Comparison of ENCODE assay signal across 33 cellular contexts in the genomic region with DNA sequence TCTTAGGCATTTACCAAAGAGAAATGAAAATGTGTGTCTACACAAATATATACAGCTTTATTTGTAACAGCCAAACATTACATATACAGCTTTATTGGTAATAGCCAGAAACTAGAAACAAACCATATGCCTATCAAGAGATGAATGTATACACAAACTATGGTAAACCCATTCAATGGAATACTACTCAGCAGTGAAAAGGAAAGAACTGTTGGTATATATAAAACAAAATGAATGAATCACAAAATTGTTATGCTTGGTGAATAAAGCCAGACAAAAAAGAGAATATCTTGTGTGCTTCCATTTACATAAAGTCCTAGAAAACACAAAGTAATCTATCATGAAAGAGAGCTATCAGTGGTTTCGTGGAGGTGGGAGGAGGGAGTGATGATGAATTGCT.
DNase-seq lines count a peak whose midpoint lies in the region; ATAC-seq, FAIRE-seq and TF ChIP-seq lines count a peak whose summit lies in the region.
"Had no signal": no experiment of that assay in that cellular context is flagged by ENCODE, and none has a peak within 500 bp of the region (broad histone marks: within the 10 kb centered on the region; RNA-seq: fewer than 3 reads in every experiment).

No MANE protein-coding gene starts in this region.

- no peak overlapping the region for H3K4ac ChIP-seq in H1 (replicated peaks; ENCODE audit: insufficient read length, low read depth, low read length)

- H3K14ac ChIP-seq in H1 (ENCODE audit: insufficient read length): no peak overlapping the region

- H4K20me1 ChIP-seq in SK-N-SH (ENCODE audit: insufficient read depth) (no peaks in the 10 kb centered on the region), H1 (replicated peaks in 1 of 2; ENCODE audit: control insufficient read depth in 1 of 2, insufficient read depth in 2 of 2, low read length in 2 of 2) (no peaks in the 10 kb centered on the region), osteoblast (ENCODE audit: insufficient read depth, low read length) (no peaks in the 10 kb centered on the region)
- H4K20me1 ChIP-seq: BLaER1; BLaER1 treated with 17β-estradiol and CSF1 and Interleukin-3, amounts not matched to agents 10 nM and 100 nM had no signal

- 0 out of 2 replicates have a peak, but pooled peaks cover 3% of the 10 kb centered on the region for H3K23me2 ChIP-seq in H1 (ENCODE audit: low read depth, low read length)

- H3K27ac ChIP-seq in SK-N-SH (ENCODE audit: low read depth in 2 of 2, low read length in 1 of 2): no peak overlapping the region
- H3K27ac ChIP-seq in HEK293 (ENCODE audit: extremely low read depth, low read depth, low read length): no peak overlapping the region
- H3K27ac ChIP-seq in H1 (ENCODE audit: low read depth, low read length): no peak overlapping the region
- H3K27ac ChIP-seq in osteoblast (ENCODE audit: low read depth, low read length): no peak overlapping the region
- H3K27ac ChIP-seq: 22Rv1; A549; BLaER1; BLaER1 treated with 17β-estradiol and CSF1 and Interleukin-3, amounts not matched to agents 10 nM and 100 nM; C4-2B had no signal

- H3K4me2 ChIP-seq in SK-N-SH (no peak overlapping the region), H1 (ENCODE audit: insufficient read depth in 1 of 2, low read depth in 2 of 2, low read length in 2 of 2) (no peak overlapping the region), osteoblast (ENCODE audit: insufficient read depth, low read length) (no peak overlapping the region)
- H3K4me2 ChIP-seq: A549; BLaER1; BLaER1 treated with 17β-estradiol and CSF1 and Interleukin-3, amounts not matched to agents 10 nM and 100 nM had no signal

- H3K4me3 ChIP-seq in SK-N-SH (ENCODE audit: low read depth in 2 of 2, low read length in 1 of 2): no peak overlapping the region
- no peak overlapping the region for H3K4me3 ChIP-seq in HEK293 (ENCODE audit: low read depth, low read length)
- H3K4me3 ChIP-seq in H1 (ENCODE audit: extremely low read depth in 1 of 4, insufficient read depth in 2 of 4, low read depth in 3 of 4, low read length in 4 of 4): no peak overlapping the region
- no peak overlapping the region for H3K4me3 ChIP-seq in osteoblast (ENCODE audit: insufficient read depth, low read length)
- H3K4me3 ChIP-seq: A549; BLaER1; BLaER1 treated with 17β-estradiol and CSF1 and Interleukin-3, amounts not matched to agents 10 nM and 100 nM had no signal

- no peak for FAIRE-seq in H1 (lab: Jason Lieb, UNC)
- FAIRE-seq: A204.1, A549, D721Med had no signal

- TF ChIP-seq CTCF in SK-N-SH (IDR thresholded peaks at IDR 0.05) (no peak), HEK293 (tag by site-specific recombination; IDR thresholded peaks at IDR 0.05) (no peak), H1 (IDR thresholded peaks at IDR 0.05; ENCODE audit: control extremely low read depth in 1 of 3, insufficient read depth in 1 of 3, low read depth in 1 of 3, low read length in 3 of 3) (no peak), osteoblast (IDR thresholded peaks at IDR 0.05; ENCODE audit: extremely low read depth, low read depth, low read length) (no peak)

- H3K36me3 ChIP-seq in SK-N-SH (replicated peaks in 1 of 2; ENCODE audit: control insufficient read depth in 1 of 2, insufficient read depth in 2 of 2, low read length in 1 of 2) (no peaks in the 10 kb centered on the region), HEK293 (ENCODE audit: control insufficient read depth in 2 of 2, insufficient read depth in 1 of 2, low read length in 2 of 2) (no peaks in the 10 kb centered on the region), H1 (ENCODE audit: control insufficient read depth in 2 of 4, insufficient read depth in 4 of 4, low read length in 3 of 4) (no peaks in the 10 kb centered on the region), osteoblast (ENCODE audit: insufficient read depth, low read length) (no peaks in the 10 kb centered on the region)
- H3K36me3 ChIP-seq: BE2C; BLaER1; BLaER1 treated with 17β-estradiol and CSF1 and Interleukin-3, amounts not matched to agents 10 nM and 100 nM had no signal

- H4K5ac ChIP-seq in H1 (ENCODE audit: insufficient read length, low read depth, low read length): no peak overlapping the region

- H3K18ac ChIP-seq in H1 (ENCODE audit: extremely low read depth, low read length): no peak overlapping the region

- POLR2A ChIA-PET in SK-N-SH (lab: Yijun Ruan, JAX): no interaction called here
- POLR2A ChIA-PET in HEK293 (lab: Yijun Ruan, JAX): no interaction called here
- POLR2A ChIA-PET in H1 (lab: Charles Lee; ENCODE audit: partially characterized antibody): no interaction called here

- no peaks in the 10 kb centered on the region for H3F3A ChIP-seq in SK-N-SH (replicated peaks; ENCODE audit: insufficient read depth)

- WGBS in SK-N-SH (ENCODE audit: low lambda C conversion rate): 8% methylated on average over 1 of the region's 1 CpG
- 89% methylated on average over 1 of the region's 1 CpG; no CpG with 5 or more reads in 1 of the 2 experiments for WGBS in H1 (ENCODE audit: extremely low coverage in 1 of 2, insufficient coverage in 1 of 2, insufficient read length in 1 of 2, insufficient replicate concordance in 2 of 2, low coverage in 1 of 2, low lambda C conversion rate in 2 of 2, missing lambda C conversion rate in 1 of 2), 2 experiments

- no peak overlapping the region for H2AK5ac ChIP-seq in H1 (ENCODE audit: low read depth, low read length)

- no peak overlapping the region for H2BK20ac ChIP-seq in H1 (ENCODE audit: low read length)

- CTCF ChIA-PET in SK-N-SH (lab: Yijun Ruan, JAX): no interaction called here
- CTCF ChIA-PET in HEK293 (lab: Yijun Ruan, JAX): no interaction called here
- CTCF ChIA-PET in H1 (lab: Charles Lee; ENCODE audit: partially characterized antibody): no interaction called here

- no peak overlapping the region for H4K8ac ChIP-seq in H1 (ENCODE audit: extremely low read depth, insufficient read depth, low read length)

- H2BK120ac ChIP-seq in H1 (replicated peaks; ENCODE audit: low read depth, low read length): no peak overlapping the region

- H4K91ac ChIP-seq in H1 (replicated peaks; ENCODE audit: insufficient read length, low read length): no peak overlapping the region

- no peak overlapping the region for H2BK12ac ChIP-seq in H1 (ENCODE audit: low read depth, low read length)

- H3K9me3 ChIP-seq in SK-N-SH (no peaks in the 10 kb centered on the region), HEK293 (ENCODE audit: control insufficient read depth, insufficient read depth, low read depth, low read length) (no peaks in the 10 kb centered on the region), H1 (ENCODE audit: insufficient read depth in 2 of 2, low read depth in 1 of 2, low read length in 1 of 2) (no peaks in the 10 kb centered on the region), osteoblast (ENCODE audit: low read depth, low read length) (no peaks in the 10 kb centered on the region)
- H3K9me3 ChIP-seq: A549; BE2C; BLaER1; BLaER1 treated with 17β-estradiol and CSF1 and Interleukin-3, amounts not matched to agents 10 nM and 100 nM; Caco-2 had no signal

- no peak for TF ChIP-seq POLR2A in H1 (IDR thresholded peaks at IDR 0.05; ENCODE audit: control extremely low read depth in 1 of 2, low read depth in 2 of 2, low read length in 2 of 2)

- H3K23ac ChIP-seq in H1 (ENCODE audit: insufficient read length): no peak overlapping the region

- H2BK15ac ChIP-seq in H1 (ENCODE audit: low read length): no peak overlapping the region

- H3K4me1 ChIP-seq in SK-N-SH (ENCODE audit: control insufficient read depth in 1 of 2, insufficient read depth in 2 of 2, low read depth in 1 of 2, low read length in 1 of 2) (no peaks in the 10 kb centered on the region), HEK293 (ENCODE audit: control insufficient read depth, insufficient read depth, low read length) (no peaks in the 10 kb centered on the region), H1 (replicated peaks in 1 of 4; ENCODE audit: control insufficient read depth in 3 of 4, insufficient read depth in 4 of 4, low read length in 3 of 4) (no peaks in the 10 kb centered on the region), osteoblast (ENCODE audit: insufficient read depth, low read length) (no peaks in the 10 kb centered on the region)
- H3K4me1 ChIP-seq: A549, BE2C, Caco-2 had no signal

- H3K56ac ChIP-seq in H1 (replicated peaks; ENCODE audit: insufficient read length, low read depth, low read length): no peak overlapping the region

- no peaks in the 10 kb centered on the region for H3K79me2 ChIP-seq in SK-N-SH (ENCODE audit: insufficient read depth)
- no peaks in the 10 kb centered on the region for H3K79me2 ChIP-seq in H1 (ENCODE audit: control insufficient read depth in 1 of 2, insufficient read depth in 2 of 2, low read length in 2 of 2)
- no peaks in the 10 kb centered on the region for H3K79me2 ChIP-seq in osteoblast (ENCODE audit: insufficient read depth, low read length)

- no peak overlapping the region for H2BK5ac ChIP-seq in H1 (ENCODE audit: low read depth, low read length)

- no peak overlapping the region for H3K9ac ChIP-seq in SK-N-SH
- no peak overlapping the region for H3K9ac ChIP-seq in H1 (replicated peaks in 1 of 4; ENCODE audit: extremely low read depth in 1 of 4, low read depth in 3 of 4, low read length in 3 of 4)
- H3K9ac ChIP-seq: BLaER1; BLaER1 treated with 17β-estradiol and CSF1 and Interleukin-3, amounts not matched to agents 10 nM and 100 nM had no signal

- TF ChIP-seq RAD21 in SK-N-SH (IDR thresholded peaks at IDR 0.05; ENCODE audit: low read length) (no peak), H1 (IDR thresholded peaks at IDR 0.05 in 1 of 2, conservative IDR thresholded peaks at IDR 0.05 in 1 of 2; ENCODE audit: low read depth in 2 of 2, low read length in 2 of 2) (no peak)

- no peak for ATAC-seq in SK-N-SH treated with all-trans-retinoic acid at 6 μM for 48 hours
- no peak for ATAC-seq in GM21717 (IDR thresholded peaks at IDR 0.05; ENCODE audit: unreplicated experiment)
- ATAC-seq: A549; CD8-positive, alpha-beta T cell had no signal

- no peaks in the 10 kb centered on the region for H3K79me1 ChIP-seq in H1 (ENCODE audit: low read depth, low read length)

- no peak overlapping the region for H2AFZ ChIP-seq in SK-N-SH (ENCODE audit: low read depth)
- no peak overlapping the region for H2AFZ ChIP-seq in H1 (ENCODE audit: low read length)
- no peak overlapping the region for H2AFZ ChIP-seq in osteoblast (ENCODE audit: low read length)

- H3K9me2 ChIP-seq in SK-N-SH: no peaks in the 10 kb centered on the region

- no peaks in the 10 kb centered on the region for H3K27me3 ChIP-seq in SK-N-SH (ENCODE audit: insufficient read depth)
- no peaks in the 10 kb centered on the region for H3K27me3 ChIP-seq in H1 (replicated peaks in 1 of 4; ENCODE audit: control insufficient read depth in 3 of 4, extremely low read depth in 1 of 4, insufficient read depth in 3 of 4, low read length in 3 of 4)
- no peaks in the 10 kb centered on the region for H3K27me3 ChIP-seq in osteoblast (ENCODE audit: insufficient read depth, low read length)
- H3K27me3 ChIP-seq: BE2C; BLaER1; BLaER1 treated with 17β-estradiol and CSF1 and Interleukin-3, amounts not matched to agents 10 nM and 100 nM had no signal

- TF ChIP-seq EP300 in SK-N-SH (IDR thresholded peaks at IDR 0.05; ENCODE audit: borderline replicate concordance in 1 of 2, low read depth in 1 of 2, low read length in 1 of 2) (no peak), H1 (IDR thresholded peaks at IDR 0.05; ENCODE audit: borderline replicate concordance in 1 of 2, low read depth in 2 of 2, low read length in 2 of 2) (no peak)

- DNase-seq in SK-N-SH (no peak), H1 (ENCODE audit: low read depth in 1 of 2, low spot score in 2 of 2) (no peak), osteoblast (ENCODE audit: insufficient read length, low spot score, missing footprints) (no peak)
- DNase-seq: 8988T; ACHN; AML-193; BE2C; C1 segment of cervical spinal cord; Caco-2; Calu3; CD4-positive, alpha-beta memory T cell; CD4-positive, alpha-beta T cell; CD4-positive, CD25-positive, alpha-beta regulatory T cell; CD8-positive, alpha-beta memory T cell; CD8-positive, alpha-beta T cell; COR-L47; DMS 273 treated with DMSO at 0.1 percent for 48 hours; DMS153; DMS53; DMS79; DMS79 treated with DMSO at 0.1 percent for 48 hours; DND-41; EL had no signal
